Comparison of ENCODE assay signal across 8 cellular contexts in the genomic region with DNA sequence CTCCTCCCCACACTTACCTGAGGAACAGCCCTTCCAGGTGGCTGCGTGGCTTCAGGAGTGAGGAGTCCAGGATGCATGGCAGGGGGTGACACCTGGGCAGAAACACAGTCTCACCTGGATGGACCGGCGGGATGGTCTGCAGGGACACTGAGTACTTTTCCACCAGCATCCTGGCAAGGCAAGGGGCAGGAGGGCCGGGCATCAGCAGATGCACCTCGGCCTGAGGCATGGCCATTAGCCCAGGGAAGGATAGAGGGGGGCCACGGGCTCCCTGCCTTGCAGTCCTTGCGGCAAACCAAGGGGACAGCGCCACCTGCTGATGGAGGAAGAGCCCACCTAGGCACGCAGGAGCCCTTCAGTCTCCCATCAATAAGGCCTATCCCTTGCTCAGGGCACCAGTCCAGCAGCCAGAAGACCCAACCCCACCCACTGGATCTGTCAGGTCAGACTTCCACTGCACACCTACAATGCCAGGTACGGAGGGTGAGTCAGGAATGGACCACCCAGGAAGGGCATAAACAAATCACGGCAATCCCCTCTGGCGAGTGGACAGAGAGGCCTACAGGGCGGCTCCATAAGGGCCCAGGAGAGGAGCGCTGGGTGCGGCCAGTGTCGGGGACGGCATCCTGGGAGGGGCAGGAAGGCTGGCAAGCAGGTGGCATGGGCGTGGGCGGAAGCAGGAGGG. TPM values are rescaled to one million over a fixed set of nuclear protein-coding genes. Genes with fewer than 3 reads are reported as not detected.
DNase-seq lines count a peak whose midpoint lies in the region; ATAC-seq, FAIRE-seq and TF ChIP-seq lines count a peak whose summit lies in the region.

No MANE protein-coding gene starts in this region.

- no peaks in the 10 kb centered on the region for H3K27me3 Mint-ChIP-seq in CD8-positive, alpha-beta T cell (ENCODE audit: low read depth)

- peaks cover 53% of the 10 kb centered on the region for H3K4me1 Mint-ChIP-seq in CD8-positive, alpha-beta T cell (ENCODE audit: low read depth)

- TF ChIP-seq CTCF in CD8-positive, alpha-beta T cell (IDR thresholded peaks at IDR 0.05), result peak; percentile 77
- TF ChIP-seq CTCF in NB4 (IDR thresholded peaks at IDR 0.05; ENCODE audit: low read depth, low read length), result peak; percentile 97
- peak; percentile 92 to 96 (median 94) for TF ChIP-seq CTCF in ovary (IDR thresholded peaks at IDR 0.05)
- peak; percentile 82 to 86 for TF ChIP-seq CTCF in tibial artery (IDR thresholded peaks at IDR 0.05)

- peak; percentile 68 to 93 (median 85) for DNase-seq in CD8-positive, alpha-beta T cell
- DNase-seq in NB4 (ENCODE audit: low read depth) (peak; percentile 84), SJSA1 (ENCODE audit: low read depth in 1 of 2, low spot score in 2 of 2) (peak; percentile 42 to 72), activated gamma-delta T cell treated with Interleukin-2 at 50 U/mL for 16 hours (peak; percentile 85), frontal cortex (ENCODE audit: low spot score in 2 of 2) (peak; percentile 59 to 90), ovary (peak; percentile 92 to 98 (median 94)), tibial artery (peak; percentile 80 to 88)

- CTCF ChIA-PET in CD8-positive, alpha-beta T cell (lab: Charles Lee), result interaction anchor here (0.6 to 5.6 kb wide), 21 partner anchors 8 to 346 kb away, joined by 3 to 86 read pairs (median 5); a partner anchor contains a TSS

- no peaks in the 10 kb centered on the region for H3K36me3 Mint-ChIP-seq in CD8-positive, alpha-beta T cell

- peak overlapping the region; percentile 71 for H3K27ac Mint-ChIP-seq in CD8-positive, alpha-beta T cell

- TF ChIP-seq EP300 in ovary (IDR thresholded peaks at IDR 0.05), result no peak

- peaks cover 47% of the 10 kb centered on the region for H3K4me1 ChIP-seq in CD8-positive, alpha-beta T cell (ENCODE audit: insufficient read depth, low read length)
- H3K4me1 ChIP-seq in SJSA1 (replicated peaks) (no peaks in the 10 kb centered on the region), ovary (ENCODE audit: insufficient read depth) (no peaks in the 10 kb centered on the region), tibial artery (peaks cover 0 to 3% (median 0%) of the 10 kb centered on the region in 4 donors)

- no peak overlapping the region for H3K27ac ChIP-seq in CD8-positive, alpha-beta T cell (ENCODE audit: low read depth, low read length)
- H3K27ac ChIP-seq in SJSA1, result no peak overlapping the region
- H3K27ac ChIP-seq in ovary, result no peak overlapping the region
- H3K27ac ChIP-seq in tibial artery, result no peak overlapping the region

- no peaks in the 10 kb centered on the region for H3K9me3 ChIP-seq in CD8-positive, alpha-beta T cell (ENCODE audit: low read length)
- no peaks in the 10 kb centered on the region for H3K9me3 ChIP-seq in SJSA1 (replicated peaks)
- H3K9me3 ChIP-seq in ovary, result no peaks in the 10 kb centered on the region
- H3K9me3 ChIP-seq in tibial artery, result no peaks in the 10 kb centered on the region

- H3K4me3 ChIP-seq in CD8-positive, alpha-beta T cell (ENCODE audit: low read depth, low read length), result no peak overlapping the region
- H3K4me3 ChIP-seq in NB4 (ENCODE audit: low read depth, low read length) (no peak overlapping the region), SJSA1 (no peak overlapping the region), ovary (no peak overlapping the region), tibial artery (no peak overlapping the region)

- H3K27me3 ChIP-seq in CD8-positive, alpha-beta T cell (ENCODE audit: insufficient read depth, low read length), result no peaks in the 10 kb centered on the region
- H3K27me3 ChIP-seq in SJSA1 (replicated peaks) (no peaks in the 10 kb centered on the region), ovary (no peaks in the 10 kb centered on the region), tibial artery (no peaks in the 10 kb centered on the region)

- POLR2A ChIA-PET in CD8-positive, alpha-beta T cell (lab: Charles Lee), result interaction anchor here (3.3 kb wide), 1 partner anchor 102 kb away, joined by 42 read pairs; a partner anchor contains a TSS

- H3K4me3 Mint-ChIP-seq in CD8-positive, alpha-beta T cell, result peak overlapping the region; percentile 32

- TF ChIP-seq POLR2A in NB4 (IDR thresholded peaks at IDR 0.05; ENCODE audit: extremely low read depth, insufficient read length) (no peak), ovary (IDR thresholded peaks at IDR 0.05) (peak; percentile 33)

- ATAC-seq in CD8-positive, alpha-beta T cell, result peak; percentile 22
- ATAC-seq in GM21825 (IDR thresholded peaks at IDR 0.05; ENCODE audit: unreplicated experiment), result peak; percentile 65

- no peaks in the 10 kb centered on the region for H3K9me3 Mint-ChIP-seq in CD8-positive, alpha-beta T cell

- intact Hi-C loops in CD8-positive, alpha-beta T cell (cut with DNase I, micrococcal nuclease), result loop anchor here (1.0 to 10.0 kb wide), 8 partner anchors 102 to 796 kb away; a partner anchor contains a TSS
- intact Hi-C loops in ovary (cut with DNase I) (loop anchor here in 2 of 4 donors (10.0 kb wide), 2 partner anchors 326 to 406 kb away; a partner anchor contains a TSS), tibial artery (cut with DNase I; ENCODE audit: low total_unique reads) (loop anchor here (10.0 kb wide), 1 partner anchor 326 kb away; a partner anchor contains a TSS)

- FAIRE-seq in frontal cortex (lab: Jason Lieb, UNC), result no peak

- WGBS in ovary, 3 donors, result 31 to 42% (median 36%) methylated on average over 18 to 19 of the region's 19 CpGs

- H3K36me3 ChIP-seq in CD8-positive, alpha-beta T cell (ENCODE audit: insufficient read depth, low read length), result no peaks in the 10 kb centered on the region
- H3K36me3 ChIP-seq in SJSA1 (no peaks in the 10 kb centered on the region), ovary (no peaks in the 10 kb centered on the region), tibial artery (no peaks in the 10 kb centered on the region)

RNA-seq across cellular contexts. Expression of a gene that starts 26.0 kb away (rescaled TPM):
- under 1 TPM; 0.25 to 0.49 TPM for total RNA-seq in CD8-positive, alpha-beta T cell
- not detected in 2 replicates for total RNA-seq in SJSA1 (2014; rRNA removed; shearing (Covaris generic))
- total RNA-seq in frontal cortex (not detected), ovary (1 to 10 TPM in 3 of 7 donors, under 1 TPM in 2, not detected in 2; 0.40 to 6.5 (median 1.3) TPM)
- under 1 TPM in 1 of 2 donors, not detected in 1; 0.28 TPM for polyA plus RNA-seq in ovary
